22 cellular contexts compared by ENCODE assay signal in genomic region chr19:5387472-5387871, GRCh38. TPM values are rescaled to one million over a fixed set of nuclear protein-coding genes. Genes with fewer than 3 reads are reported as not detected.
DNase-seq lines count a peak whose midpoint lies in the region; ATAC-seq, FAIRE-seq and TF ChIP-seq lines count a peak whose summit lies in the region.
"Had no signal": no experiment of that assay in that cellular context is flagged by ENCODE, and none has a peak within 500 bp of the region (broad histone marks: within the 10 kb centered on the region; RNA-seq: fewer than 3 reads in every experiment).

No MANE protein-coding gene starts in this region.

- TF ChIP-seq RAD21 in HepG2 (CRISPR knock-in tag; IDR thresholded peaks at IDR 0.05) (no peak), H1 (IDR thresholded peaks at IDR 0.05 in 1 of 2, conservative IDR thresholded peaks at IDR 0.05 in 1 of 2; ENCODE audit: low read depth in 2 of 2, low read length in 2 of 2) (peak in 1 of 2 experiments; percentile 8; a peak in 2 of 4 replicates)

- no peak overlapping the region for H3K9ac ChIP-seq in HepG2 (ENCODE audit: insufficient read depth, low read depth, low read length)
- no peak overlapping the region for H3K9ac ChIP-seq in PC-3 (ENCODE audit: low read length)
- H3K9ac ChIP-seq in H1 (replicated peaks in 1 of 4; ENCODE audit: extremely low read depth in 1 of 4, low read depth in 3 of 4, low read length in 3 of 4) = no peak overlapping the region
- H3K9ac ChIP-seq: BLaER1 treated with 17β-estradiol and CSF1 and Interleukin-3, amounts not matched to agents 10 nM and 100 nM had no signal

- no peak for TF ChIP-seq EP300 in HepG2 (IDR thresholded peaks at IDR 0.05; ENCODE audit: low read depth in 2 of 2, low read length in 2 of 2)
- no peak for TF ChIP-seq EP300 in HepG2 (CRISPR knock-in tag; IDR thresholded peaks at IDR 0.05; ENCODE audit: borderline replicate concordance)
- TF ChIP-seq EP300 in H1 (IDR thresholded peaks at IDR 0.05; ENCODE audit: borderline replicate concordance in 1 of 2, low read depth in 2 of 2, low read length in 2 of 2) = no peak
- no peak for TF ChIP-seq EP300 in esophagus muscularis mucosa (IDR thresholded peaks at IDR 0.05)

- DNase-seq in HepG2 (ENCODE audit: low spot score) (no peak), right lobe of liver (no peak), PC-3 (no peak), H1 (ENCODE audit: low read depth in 1 of 2, low spot score in 2 of 2) (no peak), retina (peak; percentile 28), esophagus muscularis mucosa (ENCODE audit: extremely low spot score) (no peak)
- DNase-seq: Calu3; CD8-positive, alpha-beta T cell; DMS 273 treated with DMSO at 0.1 percent for 48 hours; DMS53; DND-41; EL; GOT3; HFFc6; IMR-90 had no signal

- H3F3A ChIP-seq in PC-3 (ENCODE audit: low read length, unreplicated experiment) = no peaks in the 10 kb centered on the region

- H3K18ac ChIP-seq in H1 (ENCODE audit: extremely low read depth, low read length) = no peak overlapping the region

- H3K36me3 ChIP-seq in HepG2 (replicated peaks in 1 of 2; ENCODE audit: control insufficient read depth in 1 of 2, insufficient read depth in 2 of 2, low read length in 2 of 2) (no peaks in the 10 kb centered on the region), right lobe of liver (no peaks in the 10 kb centered on the region), PC-3 (ENCODE audit: low read depth, low read length) (no peaks in the 10 kb centered on the region), H1 (ENCODE audit: control insufficient read depth in 2 of 4, insufficient read depth in 4 of 4, low read length in 3 of 4) (no peaks in the 10 kb centered on the region), esophagus muscularis mucosa (no peaks in the 10 kb centered on the region)
- H3K36me3 ChIP-seq: BLaER1 treated with 17β-estradiol and CSF1 and Interleukin-3, amounts not matched to agents 10 nM and 100 nM; HAP-1 had no signal

- FAIRE-seq in HepG2 (lab: Jason Lieb, UNC) (no peak), H1 (lab: Jason Lieb, UNC) (no peak)
- FAIRE-seq: GM12878 had no signal

- TF ChIP-seq POLR2A in HepG2 (IDR thresholded peaks at IDR 0.05; ENCODE audit: insufficient read depth in 1 of 2, low read depth in 2 of 2, low read length in 2 of 2) = no peak
- TF ChIP-seq POLR2A in right lobe of liver (IDR thresholded peaks at IDR 0.05) = no peak
- TF ChIP-seq POLR2A in H1 (IDR thresholded peaks at IDR 0.05; ENCODE audit: control extremely low read depth in 1 of 2, low read depth in 2 of 2, low read length in 2 of 2) = no peak
- no peak for TF ChIP-seq POLR2A in esophagus muscularis mucosa (IDR thresholded peaks at IDR 0.05; ENCODE audit: low read depth)

- in situ Hi-C loops in HepG2 (cut with HindIII; ENCODE audit: extremely low pct_ligation_motif_present, low pct_unique_long_range_greater_than_20kb) = no loop called here

- no peak overlapping the region for H3K14ac ChIP-seq in H1 (ENCODE audit: insufficient read length)

- H3K23ac ChIP-seq in H1 (ENCODE audit: insufficient read length) = no peak overlapping the region

- H3K27ac ChIP-seq in HepG2 (ENCODE audit: extremely low read length, insufficient read depth, low read length) (no peak overlapping the region), right lobe of liver (no peak overlapping the region), PC-3 (ENCODE audit: low read length) (no peak overlapping the region), H1 (ENCODE audit: low read depth, low read length) (no peak overlapping the region), esophagus muscularis mucosa (replicated peaks in 1 of 4) (no peak overlapping the region)
- H3K27ac ChIP-seq: BLaER1 treated with 17β-estradiol and CSF1 and Interleukin-3, amounts not matched to agents 10 nM and 100 nM; HL-60 had no signal

- no peak overlapping the region for H2BK20ac ChIP-seq in H1 (ENCODE audit: low read length)

- CTCF ChIA-PET in HepG2 (lab: Yijun Ruan, JAX; ENCODE audit: low intra/inter-chr PET ratio, low total read pairs) (no interaction called here), PC-3 (lab: Charles Lee) (interaction anchor here (0.6 to 0.9 kb wide), 2 partner anchors 150 to 174 kb away, joined by 3 to 10 read pairs; no protein-coding TSS in a partner anchor), H1 (lab: Charles Lee; ENCODE audit: partially characterized antibody) (interaction anchor here (0.8 to 3.1 kb wide), 4 partner anchors 9 to 532 kb away, joined by 3 to 14 read pairs (median 7); no protein-coding TSS in a partner anchor)

- TF ChIP-seq CTCF in HepG2 (CRISPR knock-in tag; IDR thresholded peaks at IDR 0.05) = peak; percentile 50
- no peak for TF ChIP-seq CTCF in right lobe of liver (IDR thresholded peaks at IDR 0.05)
- peak; percentile 24 for TF ChIP-seq CTCF in PC-3 (conservative IDR thresholded peaks at IDR 0.05; ENCODE audit: low read depth, low read length)
- TF ChIP-seq CTCF in H1 (IDR thresholded peaks at IDR 0.05; ENCODE audit: control extremely low read depth in 1 of 3, insufficient read depth in 1 of 3, low read depth in 1 of 3, low read length in 3 of 3) = peak in 1 of 3 experiments; percentile 8; a peak in 1 of 4 replicates
- TF ChIP-seq CTCF in esophagus muscularis mucosa (IDR thresholded peaks at IDR 0.05) = no peak

- POLR2A ChIA-PET in HepG2 (lab: Yijun Ruan, JAX) (no interaction called here), PC-3 (lab: Charles Lee; ENCODE audit: unreplicated experiment) (no interaction called here), H1 (lab: Charles Lee; ENCODE audit: partially characterized antibody) (no interaction called here)

- WGBS in HepG2 (ENCODE audit: low lambda C conversion rate) = 0% methylated on average over 1 of the region's 1 CpG
- 88% methylated on average over 1 of the region's 1 CpG for WGBS in right lobe of liver (ENCODE audit: insufficient coverage, low coverage, low lambda C conversion rate, missing lambda C conversion rate)
- 100% methylated on average over 1 of the region's 1 CpG; no CpG with 5 or more reads in 1 of the 2 experiments for WGBS in H1 (ENCODE audit: extremely low coverage in 1 of 2, insufficient coverage in 1 of 2, insufficient read length in 1 of 2, insufficient replicate concordance in 2 of 2, low coverage in 1 of 2, low lambda C conversion rate in 2 of 2, missing lambda C conversion rate in 1 of 2), 2 experiments
- WGBS in esophagus muscularis mucosa = 100% methylated on average over 1 of the region's 1 CpG

- H2AFZ ChIP-seq in HepG2 (ENCODE audit: low read length) (no peak overlapping the region), PC-3 (ENCODE audit: low read length) (no peak overlapping the region), H1 (ENCODE audit: low read length) (no peak overlapping the region)

- ATAC-seq in HepG2 = no peak
- ATAC-seq in right lobe of liver = no peak
- ATAC-seq in PC-3 = no peak
- no peak for ATAC-seq in GM21786 (IDR thresholded peaks at IDR 0.05; ENCODE audit: unreplicated experiment)
- ATAC-seq in HG02571 (IDR thresholded peaks at IDR 0.05; ENCODE audit: unreplicated experiment) = no peak
- ATAC-seq: CD8-positive, alpha-beta T cell; GM12878; K562 had no signal

- H3K4ac ChIP-seq in H1 (replicated peaks; ENCODE audit: insufficient read length, low read depth, low read length) = no peak overlapping the region

- no peaks in the 10 kb centered on the region for H3K9me2 ChIP-seq in PC-3 (replicated peaks; ENCODE audit: low read length)

- H2BK15ac ChIP-seq in H1 (ENCODE audit: low read length) = no peak overlapping the region

- no peaks in the 10 kb centered on the region; a peak in 1 of 5 replicates for H3K27me3 ChIP-seq in HepG2 (ENCODE audit: control insufficient read depth in 1 of 2, insufficient read depth in 2 of 2, low read length in 2 of 2)
- H3K27me3 ChIP-seq in right lobe of liver = no peaks in the 10 kb centered on the region
- H3K27me3 ChIP-seq in PC-3 (ENCODE audit: low read length) = peaks cover 15% of the 10 kb centered on the region
- H3K27me3 ChIP-seq in H1 (replicated peaks in 1 of 4; ENCODE audit: control insufficient read depth in 3 of 4, extremely low read depth in 1 of 4, insufficient read depth in 3 of 4, low read length in 3 of 4) = no peaks in the 10 kb centered on the region
- peaks cover 0 to 73% (median 2%) of the 10 kb centered on the region in 4 donors for H3K27me3 ChIP-seq in esophagus muscularis mucosa
- H3K27me3 ChIP-seq: BLaER1 treated with 17β-estradiol and CSF1 and Interleukin-3, amounts not matched to agents 10 nM and 100 nM had no signal

- no peaks in the 10 kb centered on the region for H3K23me2 ChIP-seq in H1 (ENCODE audit: low read depth, low read length)

- H4K5ac ChIP-seq in H1 (ENCODE audit: insufficient read length, low read depth, low read length) = no peak overlapping the region

- no peak overlapping the region for H2BK12ac ChIP-seq in H1 (ENCODE audit: low read depth, low read length)

- H4K8ac ChIP-seq in H1 (ENCODE audit: extremely low read depth, insufficient read depth, low read length) = no peak overlapping the region

- H2AK5ac ChIP-seq in H1 (ENCODE audit: low read depth, low read length) = no peak overlapping the region

- no peak overlapping the region for H2BK120ac ChIP-seq in H1 (replicated peaks; ENCODE audit: low read depth, low read length)

- H4K20me1 ChIP-seq in HepG2 (ENCODE audit: insufficient read depth, low read length) (no peaks in the 10 kb centered on the region), PC-3 (ENCODE audit: low read length) (no peaks in the 10 kb centered on the region), H1 (replicated peaks in 1 of 2; ENCODE audit: control insufficient read depth in 1 of 2, insufficient read depth in 2 of 2, low read length in 2 of 2) (no peaks in the 10 kb centered on the region)

- no peak overlapping the region for H4K91ac ChIP-seq in H1 (replicated peaks; ENCODE audit: insufficient read length, low read length)

- no peak overlapping the region for H3K4me3 ChIP-seq in HepG2 (replicated peaks in 1 of 3; ENCODE audit: insufficient read depth in 1 of 3, low read depth in 2 of 3, low read length in 3 of 3)
- H3K4me3 ChIP-seq in right lobe of liver = no peak overlapping the region
- H3K4me3 ChIP-seq in PC-3 (ENCODE audit: low read length) = no peak overlapping the region
- H3K4me3 ChIP-seq in H1 (ENCODE audit: extremely low read depth in 1 of 4, insufficient read depth in 2 of 4, low read depth in 3 of 4, low read length in 4 of 4) = no peak overlapping the region
- no peak overlapping the region for H3K4me3 ChIP-seq in esophagus muscularis mucosa
- H3K4me3 ChIP-seq: BLaER1 treated with 17β-estradiol and CSF1 and Interleukin-3, amounts not matched to agents 10 nM and 100 nM; GM12878; HAP-1; K562 had no signal

- no peaks in the 10 kb centered on the region for H3K79me1 ChIP-seq in H1 (ENCODE audit: low read depth, low read length)

- BruUV-seq in HepG2 (replicated peaks; lab: Mats Ljungman, UMichigan) (no TSS peak), PC-3 (replicated peaks; lab: Mats Ljungman, UMichigan) (no TSS peak)

- intact Hi-C loops in HepG2 (cut with micrococcal nuclease; ENCODE audit: unreplicated experiment) = no loop called here
- intact Hi-C loops in right lobe of liver (cut with DNase I) = no loop called here
- intact Hi-C loops in PC-3 (cut with micrococcal nuclease) = no loop called here
- intact Hi-C loops in esophagus muscularis mucosa (cut with DNase I) = no loop called here

- no peaks in the 10 kb centered on the region for H3K4me1 ChIP-seq in HepG2 (ENCODE audit: insufficient read depth, low read length)
- no peaks in the 10 kb centered on the region for H3K4me1 ChIP-seq in right lobe of liver
- H3K4me1 ChIP-seq in PC-3 (ENCODE audit: insufficient read depth, low read length) = no peaks in the 10 kb centered on the region
- H3K4me1 ChIP-seq in H1 (replicated peaks in 1 of 4; ENCODE audit: control insufficient read depth in 3 of 4, insufficient read depth in 4 of 4, low read length in 3 of 4) = no peaks in the 10 kb centered on the region
- H3K4me1 ChIP-seq in esophagus muscularis mucosa = no peaks in the 10 kb centered on the region
- H3K4me1 ChIP-seq: HAP-1 had no signal

- H3K9me3 ChIP-seq in HepG2 (ENCODE audit: low read length) (peaks cover 3% of the 10 kb centered on the region), right lobe of liver (no peaks in the 10 kb centered on the region), PC-3 (ENCODE audit: low read length) (peaks cover 3% of the 10 kb centered on the region; the same call in 1 of the 2 replicates), H1 (ENCODE audit: insufficient read depth in 2 of 2, low read depth in 1 of 2, low read length in 1 of 2) (peaks cover 2 to 4% of the 10 kb centered on the region in 2 experiments; a peak in 1 of 4 replicates), esophagus muscularis mucosa (peaks cover 0 to 30% (median 21%) of the 10 kb centered on the region in 4 donors)

- H3K4me2 ChIP-seq in HepG2 (ENCODE audit: low read depth, low read length) (no peak overlapping the region), PC-3 (ENCODE audit: low read length) (no peak overlapping the region), H1 (ENCODE audit: insufficient read depth in 1 of 2, low read depth in 2 of 2, low read length in 2 of 2) (no peak overlapping the region)
- H3K4me2 ChIP-seq: BLaER1 treated with 17β-estradiol and CSF1 and Interleukin-3, amounts not matched to agents 10 nM and 100 nM had no signal

- H3K56ac ChIP-seq in H1 (replicated peaks; ENCODE audit: insufficient read length, low read depth, low read length) = no peak overlapping the region

- no peak overlapping the region for H2BK5ac ChIP-seq in H1 (ENCODE audit: low read depth, low read length)

- H3K79me2 ChIP-seq in HepG2 (ENCODE audit: insufficient read depth, low read length) = no peaks in the 10 kb centered on the region
- H3K79me2 ChIP-seq in PC-3 (ENCODE audit: low read length) = no peaks in the 10 kb centered on the region
- H3K79me2 ChIP-seq in H1 (ENCODE audit: control insufficient read depth in 1 of 2, insufficient read depth in 2 of 2, low read length in 2 of 2) = no peaks in the 10 kb centered on the region

RNA-seq across cellular contexts. Expression of gene PTPRS, which starts 46.9 kb away (rescaled TPM):
- total RNA-seq in HepG2 (2016; rRNA removed; fragmentation: Illumina TruSeq; extraction: Trizol) (21.3 and 32.7 TPM in 2 replicates), right lobe of liver (10 to 100 TPM in 5 of 6 experiments, 1 to 10 TPM in 1; 6.1 to 39.9 (median 22.1) TPM), PC-3 (2014; rRNA removed) (106 and 134 TPM in 2 replicates), esophagus muscularis mucosa (100 to 1,000 TPM; 140 to 311 (median 224) TPM)
- total RNA-seq in HepG2 (2016; cell fraction: cytosol; rRNA removed; fragmentation: Illumina TruSeq; extraction: Trizol; ENCODE audit: low read depth) = 8.8 and 10.2 TPM in 2 replicates
- 17.7 and 32.1 TPM in 2 replicates for total RNA-seq in HepG2 (2016; cell fraction: insoluble cytoplasmic fraction; rRNA removed; fragmentation: Illumina TruSeq; extraction: Trizol)
- total RNA-seq in HepG2 (2016; cell fraction: membrane; rRNA removed; fragmentation: Illumina TruSeq; extraction: Trizol) = 21.8 and 23.0 TPM in 2 replicates
- total RNA-seq in HepG2 (2016; cell fraction: nucleus; rRNA removed; fragmentation: Illumina TruSeq; extraction: Trizol) = 57.4 and 62.6 TPM in 2 replicates
- polyA plus RNA-seq in HepG2 (2011; rRNA removed) (43.9 and 63.5 TPM in 2 replicates), H1 (2011; rRNA removed) (96.8 and 146 TPM in 2 replicates)
- polyA plus RNA-seq in HepG2 (2011; cell fraction: cytosol; rRNA removed) = 36.8 and 40.6 TPM in 2 replicates
- polyA plus RNA-seq in HepG2 (2011; cell fraction: nucleus; rRNA removed) = 194 and 221 TPM in 2 replicates
- polyA plus RNA-seq in HepG2 (2012) = 24.6 and 49.4 TPM in 2 replicates
- 4.6 and 4.7 TPM in 2 replicates for polyA plus RNA-seq in HepG2 (2016; cell fraction: cytosol; fragmentation: Illumina TruSeq; extraction: Trizol; ENCODE audit: low read depth)
- polyA plus RNA-seq in HepG2 (2016; cell fraction: insoluble cytoplasmic fraction; fragmentation: Illumina TruSeq; extraction: Trizol; ENCODE audit: low read depth) = 8.4 and 10.5 TPM in 2 replicates
- 5.1 and 5.2 TPM in 2 replicates for polyA plus RNA-seq in HepG2 (2016; cell fraction: membrane; fragmentation: Illumina TruSeq; extraction: Trizol; ENCODE audit: low read depth)
- 68.7 and 77.5 TPM in 2 replicates for polyA plus RNA-seq in HepG2 (2016; cell fraction: nucleus; fragmentation: Illumina TruSeq; extraction: Trizol; ENCODE audit: insufficient read depth, low read depth)
- polyA minus RNA-seq in HepG2 (2011; rRNA and poly(A)+ RNA removed; ENCODE audit: low replicate concordance) = 65.7 and 175 TPM in 2 replicates
- 79.6 and 103 TPM in 2 replicates for polyA minus RNA-seq in HepG2 (2011; cell fraction: cytosol; rRNA and poly(A)+ RNA removed)
- 55.6 and 71.9 TPM in 2 replicates for polyA minus RNA-seq in HepG2 (2011; cell fraction: nucleus; rRNA and poly(A)+ RNA removed)
- 218 and 223 TPM in 2 replicates for total RNA-seq in H1 (2021; fragmentation: NEBNext Ultra II Directional; extraction: Animal tissue kit (Norgen Biotek cat#: 25700))
- 87.7 TPM for polyA plus RNA-seq in H1 (2011; cell fraction: cytosol; rRNA removed)
- polyA plus RNA-seq in H1 (2011; cell fraction: nucleus; rRNA removed) = 278 TPM
- polyA plus RNA-seq in H1 (2012, experiment 1 of 2) = 73.0 to 132 TPM (median 116 TPM) in 4 replicates
- polyA plus RNA-seq in H1 (2012, experiment 2 of 2) = 60.0 TPM
- 124 TPM for polyA plus RNA-seq in H1 (2013, experiment 1 of 2)
- 122 TPM for polyA plus RNA-seq in H1 (2013, experiment 2 of 2)
- 192 and 241 TPM in 2 replicates for polyA minus RNA-seq in H1 (2011; rRNA and poly(A)+ RNA removed)
- polyA minus RNA-seq in H1 (2011; cell fraction: cytosol; rRNA and poly(A)+ RNA removed) = 212 TPM
- polyA minus RNA-seq in H1 (2011; cell fraction: nucleus; rRNA and poly(A)+ RNA removed) = 157 TPM

Comparison
In these comparisons a context has a peak if more than half of its experiments do, and no peak if none do; other contexts are left out.
1. CTCF ChIP-seq: peak in HepG2 (single experiment) and PC-3 (single experiment); none in right lobe of liver (0 of 4) and esophagus muscularis mucosa (0 of 3).
2. Of the 41 proteins assayed by ChIP-seq in both HepG2 and H1: peak only in HepG2: none; only in H1: KDM1A; in both: none; in neither: 38; mixed calls (peak in some experiments, not most) for 2.